ENCODE assay signal across 9 cellular contexts in the genomic region with DNA sequence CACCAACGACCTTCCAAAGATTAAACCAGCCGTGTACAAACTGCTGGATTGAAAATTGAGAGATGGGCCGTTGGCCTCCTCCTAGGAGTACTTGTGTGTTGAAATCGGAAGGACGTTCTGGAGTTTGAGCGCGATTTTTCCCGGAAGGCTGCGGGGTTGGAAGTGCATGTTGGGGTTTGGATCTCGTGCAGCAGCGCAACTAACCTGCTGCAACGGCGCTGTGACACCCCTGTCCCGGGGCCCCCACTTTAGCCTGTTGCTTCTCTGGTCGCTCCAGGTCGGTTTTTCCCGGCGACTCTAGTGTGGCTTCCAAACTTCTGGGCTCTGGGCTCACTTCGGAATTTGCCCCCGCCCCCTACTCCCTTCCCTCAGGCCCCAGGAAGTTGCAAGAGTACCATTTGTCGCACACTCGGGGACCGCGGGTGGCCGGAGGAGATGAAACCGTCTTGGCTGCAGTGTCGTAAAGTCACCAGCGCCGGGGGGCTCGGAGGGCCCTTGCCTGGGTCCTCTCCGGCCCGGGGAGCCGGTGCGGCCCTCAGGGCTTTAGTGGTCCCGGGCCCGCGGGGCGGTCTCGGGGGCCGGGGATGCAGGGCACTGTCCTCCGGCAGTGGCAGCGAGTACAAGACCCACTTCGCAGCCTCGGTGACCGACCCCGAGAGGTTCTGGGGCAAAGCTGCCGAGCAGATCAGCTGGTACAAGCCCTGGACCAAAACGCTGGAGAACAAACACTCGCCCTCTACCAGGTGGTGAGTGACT. TPM values are rescaled to one million over a fixed set of nuclear protein-coding genes. Genes with fewer than 3 reads are reported as not detected.
DNase-seq lines count a peak whose midpoint lies in the region; ATAC-seq and TF ChIP-seq lines count a peak whose summit lies in the region.
"Had no signal": no experiment of that assay in that cellular context is flagged by ENCODE, and none has a peak within 500 bp of the region (broad histone marks: within the 10 kb centered on the region; RNA-seq: fewer than 3 reads in every experiment).

Gene ACSS3, plus strand, starts transcription at position 394 of the 756 bp plus-strand sequence. Its CDS starts 42 bp downstream, at position 436.

- no peaks in the 10 kb centered on the region for H3K79me2 ChIP-seq in fibroblast of lung (ENCODE audit: control insufficient read depth, insufficient read depth, low read length)

- H3K4me3 Mint-ChIP-seq in activated T-cell treated with anti-CD3 and anti-CD28 coated beads, Interleukin-2, amount 50 U/mL, for 4 hours: no peak within 1 kb of the TSS
- H3K4me3 Mint-ChIP-seq: CD4-positive, CD25-positive, alpha-beta regulatory T cell had no signal

- H3K27me3 ChIP-seq in fibroblast of lung (ENCODE audit: control insufficient read depth, insufficient read depth, low read length): no peaks in the 10 kb centered on the region
- peaks cover 4 to 8% of the 10 kb centered on the region in 2 donors for H3K27me3 ChIP-seq in mucosa of rectum (ENCODE audit: control insufficient read depth in 2 of 2, insufficient read depth in 2 of 2, low read length in 2 of 2)
- no peaks in the 10 kb centered on the region for H3K27me3 ChIP-seq in aorta (ENCODE audit: control insufficient read depth in 1 of 2, insufficient read depth in 2 of 2, low read length in 1 of 2)

- H3K27ac ChIP-seq in fibroblast of lung (ENCODE audit: insufficient read depth, low read length) (peak within 1 kb of the TSS; percentile 41), mucosa of rectum (ENCODE audit: low read depth in 2 of 2, low read length in 2 of 2) (peak within 1 kb of the TSS; percentile 11 to 44), aorta (ENCODE audit: low read depth in 1 of 2, low read length in 2 of 2) (peak within 1 kb of the TSS; percentile 52 to 78)

- no peaks in the 10 kb centered on the region for H3K36me3 Mint-ChIP-seq in activated T-cell treated with anti-CD3 and anti-CD28 coated beads, Interleukin-2, amount 50 U/mL, for 4 hours (ENCODE audit: insufficient read depth)
- H3K36me3 Mint-ChIP-seq: CD4-positive, CD25-positive, alpha-beta regulatory T cell had no signal

- peak; percentile 55 for DNase-seq in activated effector memory CD4-positive, alpha-beta T cell treated with anti-CD3 and anti-CD28 coated beads, Interleukin-2, amount 50 U/mL, for 16 hours
- DNase-seq in activated effector memory CD4-positive, alpha-beta T cell treated with Interleukin-2 at 50 U/mL for 16 hours: no peak
- DNase-seq in fibroblast of lung (ENCODE audit: low read depth in 2 of 2): peak; percentile 60 to 64
- peak; percentile 61 to 83 for DNase-seq in aorta
- no peak for DNase-seq in activated T-cell treated with anti-CD3 and anti-CD28 coated beads, Interleukin-2, amount 50 U/mL, for 4 hours
- DNase-seq in NCI-H526 treated with DMSO at 0.1 percent for 48 hours (lab: John Stamatoyannopoulos, UW): no peak
- DNase-seq: CD4-positive, CD25-positive, alpha-beta regulatory T cell had no signal

- H3K4me2 ChIP-seq in fibroblast of lung (ENCODE audit: extremely low read depth, insufficient read depth, low read length): peak within 1 kb of the TSS; percentile 88

- peak within 1 kb of the TSS; percentile 97 for H2AFZ ChIP-seq in fibroblast of lung (ENCODE audit: low read length)

- no peaks in the 10 kb centered on the region for H4K20me1 ChIP-seq in fibroblast of lung (ENCODE audit: control insufficient read depth, extremely low read depth, insufficient read depth, low read length)

- ATAC-seq in aorta (ENCODE audit: low FRiP score) (peak; percentile 70), HG02870 (IDR thresholded peaks at IDR 0.05; ENCODE audit: unreplicated experiment) (no peak)
- no peak for ATAC-seq in activated T-cell treated with anti-CD3 and anti-CD28 coated beads, Interleukin-2, amount 50 U/mL, for 4 hours

- H3K4me1 ChIP-seq in fibroblast of lung (ENCODE audit: control insufficient read depth, extremely low read depth, insufficient read depth, low read length) (peaks cover 7% of the 10 kb centered on the region), mucosa of rectum (ENCODE audit: control insufficient read depth in 2 of 2, insufficient read depth in 2 of 2, low read length in 2 of 2) (no peaks in the 10 kb centered on the region), aorta (ENCODE audit: control insufficient read depth in 1 of 2, insufficient read depth in 2 of 2, low read length in 2 of 2) (peaks cover 2 to 3% of the 10 kb centered on the region in 2 donors)

- TF ChIP-seq CTCF in fibroblast of lung (conservative IDR thresholded peaks at IDR 0.05 in 1 of 2, IDR thresholded peaks at IDR 0.05 in 1 of 2; ENCODE audit: low read depth in 1 of 2, low read length in 2 of 2): no peak

- H3K9me3 ChIP-seq in fibroblast of lung (ENCODE audit: control insufficient read depth, insufficient read depth, low read depth, low read length) (no peaks in the 10 kb centered on the region), mucosa of rectum (ENCODE audit: control insufficient read depth in 2 of 2, low read length in 2 of 2) (no peaks in the 10 kb centered on the region), aorta (ENCODE audit: control insufficient read depth, low read length) (no peaks in the 10 kb centered on the region)

- peaks cover 18% of the 10 kb centered on the region for H3K27me3 Mint-ChIP-seq in activated T-cell treated with anti-CD3 and anti-CD28 coated beads, Interleukin-2, amount 50 U/mL, for 4 hours (ENCODE audit: low read depth)
- H3K27me3 Mint-ChIP-seq: CD4-positive, CD25-positive, alpha-beta regulatory T cell had no signal

- 1% methylated on average over 49 of the region's 49 CpGs for WGBS in aorta, 2 donors

- peak within 1 kb of the TSS; percentile 59 to 83 (median 68) for H3K4me3 ChIP-seq in fibroblast of lung (replicated peaks in 1 of 4; ENCODE audit: control extremely low read depth in 1 of 4, insufficient read depth in 1 of 4, low read depth in 3 of 4, low read length in 4 of 4)
- H3K4me3 ChIP-seq in mucosa of rectum (ENCODE audit: low read length in 2 of 2): peak within 1 kb of the TSS; percentile 44 to 69
- H3K4me3 ChIP-seq in aorta (ENCODE audit: low read length in 2 of 2): peak within 1 kb of the TSS; percentile 71 to 83

- H3K36me3 ChIP-seq in fibroblast of lung (ENCODE audit: control insufficient read depth, insufficient read depth, low read length) (no peaks in the 10 kb centered on the region), mucosa of rectum (ENCODE audit: control insufficient read depth in 2 of 2, insufficient read depth in 2 of 2, low read length in 2 of 2) (no peaks in the 10 kb centered on the region), aorta (ENCODE audit: control insufficient read depth in 1 of 2, insufficient read depth in 2 of 2, low read length in 1 of 2) (no peaks in the 10 kb centered on the region)

- peak within 1 kb of the TSS; percentile 62 for H3K9ac ChIP-seq in fibroblast of lung (ENCODE audit: insufficient read depth, low read length)
- peak within 1 kb of the TSS; percentile 24 to 54 for H3K9ac ChIP-seq in mucosa of rectum (ENCODE audit: low read depth in 1 of 2, low read length in 2 of 2)

- H3K4me1 Mint-ChIP-seq in activated T-cell treated with anti-CD3 and anti-CD28 coated beads, Interleukin-2, amount 50 U/mL, for 4 hours (ENCODE audit: low read depth): no peaks in the 10 kb centered on the region
- H3K4me1 Mint-ChIP-seq: CD4-positive, CD25-positive, alpha-beta regulatory T cell had no signal

- intact Hi-C loops in aorta (cut with DNase I): no loop called here

- H3K9me3 Mint-ChIP-seq in activated T-cell treated with anti-CD3 and anti-CD28 coated beads, Interleukin-2, amount 50 U/mL, for 4 hours: no peaks in the 10 kb centered on the region

RNA-seq across cellular contexts. Expression of gene ACSS3, which starts in this region (rescaled TPM):
- 32.9 and 47.4 TPM in 2 replicates for total RNA-seq in fibroblast of lung
- 2.7 and 10.3 TPM in 2 replicates for polyA plus RNA-seq in fibroblast of lung
- polyA plus RNA-seq in fibroblast of lung (2012): 1.9 and 7.0 TPM in 2 replicates
- 0.51 and 2.9 TPM in 2 replicates for polyA minus RNA-seq in fibroblast of lung (ENCODE audit: low replicate concordance)
- total RNA-seq in aorta: 10 to 100 TPM; 20.5 to 24.6 TPM
- 1 to 10 TPM; 6.4 to 8.2 TPM for polyA plus RNA-seq in aorta
- total RNA-seq in activated T-cell treated with anti-CD3 and anti-CD28 coated beads, Interleukin-2, amount 50 U/mL, for 4 hours: under 1 TPM in 1 of 3 donors, not detected in 2; 0.11 TPM
- total RNA-seq: CD4-positive, CD25-positive, alpha-beta regulatory T cell had no signal
- polyA plus RNA-seq: CD4-positive, CD25-positive, alpha-beta regulatory T cell had no signal

Comparison
In these comparisons a context has a peak if more than half of its experiments do, and no peak if none do; other contexts are left out.
1. RNA of gene ACSS3 (total RNA-seq): 32.9 to 47.4 TPM in fibroblast of lung and 20.5 to 24.6 TPM in aorta; 0.11 TPM in activated T-cell treated with anti-CD3 and anti-CD28 coated beads, Interleukin-2, amount 50 U/mL, for 4 hours; every median in the first group is over 10 times any median in the second.
2. DNase-seq: peak in activated effector memory CD4-positive, alpha-beta T cell treated with anti-CD3 and anti-CD28 coated beads, Interleukin-2, amount 50 U/mL, for 16 hours (single experiment), fibroblast of lung (2 of 2) and aorta (2 of 2); none in activated effector memory CD4-positive, alpha-beta T cell treated with Interleukin-2 at 50 U/mL for 16 hours (single experiment), activated T-cell treated with anti-CD3 and anti-CD28 coated beads, Interleukin-2, amount 50 U/mL, for 4 hours (single experiment) and NCI-H526 treated with DMSO at 0.1 percent for 48 hours (single experiment).
3. Peak in every context shown above with its lines, with median percentiles within 50 percentile points of each other: H3K27ac ChIP-seq and H3K4me3 ChIP-seq.